In the genomic region with DNA sequence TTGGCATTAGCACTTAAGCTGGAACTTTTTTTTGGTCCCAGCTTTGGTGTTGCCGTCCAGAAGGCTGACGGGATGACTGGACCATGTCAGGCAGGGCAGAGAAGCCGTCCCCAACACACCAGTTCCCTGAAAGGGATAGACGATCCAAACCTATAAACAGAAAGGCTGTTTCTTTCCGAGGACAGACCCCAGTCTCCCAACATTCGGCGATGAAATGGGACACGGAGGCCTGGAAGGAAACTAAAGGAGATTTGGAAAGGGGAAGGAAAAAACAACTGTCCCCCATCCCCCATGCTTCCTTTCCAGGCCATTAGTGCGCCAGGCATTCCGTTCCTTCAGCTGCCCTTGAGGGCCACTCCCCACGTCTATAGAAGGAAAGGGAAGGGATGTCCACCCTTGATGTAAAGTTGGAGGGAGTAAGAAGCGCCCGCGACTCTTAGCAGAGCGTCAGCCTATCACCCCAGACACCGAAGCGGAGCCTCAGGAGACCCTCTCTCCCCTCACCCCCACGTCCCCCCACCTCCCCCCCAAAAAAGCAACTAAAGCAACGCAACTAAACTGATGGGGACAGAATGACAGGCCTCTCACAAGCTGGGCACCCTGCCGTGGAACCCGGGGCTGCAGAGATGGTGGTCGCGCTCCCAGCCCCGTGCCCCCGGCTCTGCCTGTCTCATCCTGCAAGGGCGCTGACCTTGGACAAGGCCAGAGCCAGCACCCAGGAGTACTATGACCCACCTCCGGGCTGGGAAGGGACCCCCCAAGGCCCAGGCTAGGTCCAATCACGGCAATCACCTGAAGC, we compare ENCODE assay signal across 1 cellular context.
TF ChIP-seq lines count a peak whose summit lies in the region.

No MANE protein-coding gene starts in this region.

TF ChIP-seq in HepG2, 621 proteins besides CTCF, POLR2A, EP300 and RAD21 (continued from another document):
- no peak for TF ChIP-seq PAX8 (CRISPR knock-in tag; IDR thresholded peaks at IDR 0.05; ENCODE audit: borderline replicate concordance)
- 0 out of 2 replicates have a peak, but pooled peaks have one; percentile 82 for TF ChIP-seq NR3C1 (CRISPR knock-in tag; IDR thresholded peaks at IDR 0.05)
- 0 out of 2 replicates have a peak, but pooled peaks have one; percentile 12 for TF ChIP-seq ZBTB7A (CRISPR knock-in tag; IDR thresholded peaks at IDR 0.05)
- TF ChIP-seq, protein P1, sequence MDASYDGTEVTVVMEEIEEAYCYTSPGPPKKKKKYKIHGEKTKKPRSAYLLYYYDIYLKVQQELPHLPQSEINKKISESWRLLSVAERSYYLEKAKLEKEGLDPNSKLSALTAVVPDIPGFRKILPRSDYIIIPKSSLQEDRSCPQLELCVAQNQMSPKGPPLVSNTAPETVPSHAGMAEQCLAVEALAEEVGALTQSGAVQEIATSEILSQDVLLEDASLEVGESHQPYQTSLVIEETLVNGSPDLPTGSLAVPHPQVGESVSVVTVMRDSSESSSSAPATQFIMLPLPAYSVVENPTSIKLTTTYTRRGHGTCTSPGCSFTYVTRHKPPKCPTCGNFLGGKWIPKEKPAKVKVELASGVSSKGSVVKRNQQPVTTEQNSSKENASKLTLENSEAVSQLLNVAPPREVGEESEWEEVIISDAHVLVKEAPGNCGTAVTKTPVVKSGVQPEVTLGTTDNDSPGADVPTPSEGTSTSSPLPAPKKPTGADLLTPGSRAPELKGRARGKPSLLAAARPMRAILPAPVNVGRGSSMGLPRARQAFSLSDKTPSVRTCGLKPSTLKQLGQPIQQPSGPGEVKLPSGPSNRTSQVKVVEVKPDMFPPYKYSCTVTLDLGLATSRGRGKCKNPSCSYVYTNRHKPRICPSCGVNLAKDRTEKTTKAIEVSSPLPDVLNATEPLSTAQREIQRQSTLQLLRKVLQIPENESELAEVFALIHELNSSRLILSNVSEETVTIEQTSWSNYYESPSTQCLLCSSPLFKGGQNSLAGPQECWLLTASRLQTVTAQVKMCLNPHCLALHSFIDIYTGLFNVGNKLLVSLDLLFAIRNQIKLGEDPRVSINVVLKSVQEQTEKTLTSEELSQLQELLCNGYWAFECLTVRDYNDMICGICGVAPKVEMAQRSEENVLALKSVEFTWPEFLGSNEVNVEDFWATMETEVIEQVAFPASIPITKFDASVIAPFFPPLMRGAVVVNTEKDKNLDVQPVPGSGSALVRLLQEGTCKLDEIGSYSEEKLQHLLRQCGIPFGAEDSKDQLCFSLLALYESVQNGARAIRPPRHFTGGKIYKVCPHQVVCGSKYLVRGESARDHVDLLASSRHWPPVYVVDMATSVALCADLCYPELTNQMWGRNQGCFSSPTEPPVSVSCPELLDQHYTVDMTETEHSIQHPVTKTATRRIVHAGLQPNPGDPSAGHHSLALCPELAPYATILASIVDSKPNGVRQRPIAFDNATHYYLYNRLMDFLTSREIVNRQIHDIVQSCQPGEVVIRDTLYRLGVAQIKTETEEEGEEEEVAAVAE (CRISPR knock-in tag; IDR thresholded peaks at IDR 0.05; ENCODE audit: borderline replicate concordance) = 0 out of 2 replicates have a peak, but pooled peaks have one; percentile 26
- TF ChIP-seq, protein P2, sequence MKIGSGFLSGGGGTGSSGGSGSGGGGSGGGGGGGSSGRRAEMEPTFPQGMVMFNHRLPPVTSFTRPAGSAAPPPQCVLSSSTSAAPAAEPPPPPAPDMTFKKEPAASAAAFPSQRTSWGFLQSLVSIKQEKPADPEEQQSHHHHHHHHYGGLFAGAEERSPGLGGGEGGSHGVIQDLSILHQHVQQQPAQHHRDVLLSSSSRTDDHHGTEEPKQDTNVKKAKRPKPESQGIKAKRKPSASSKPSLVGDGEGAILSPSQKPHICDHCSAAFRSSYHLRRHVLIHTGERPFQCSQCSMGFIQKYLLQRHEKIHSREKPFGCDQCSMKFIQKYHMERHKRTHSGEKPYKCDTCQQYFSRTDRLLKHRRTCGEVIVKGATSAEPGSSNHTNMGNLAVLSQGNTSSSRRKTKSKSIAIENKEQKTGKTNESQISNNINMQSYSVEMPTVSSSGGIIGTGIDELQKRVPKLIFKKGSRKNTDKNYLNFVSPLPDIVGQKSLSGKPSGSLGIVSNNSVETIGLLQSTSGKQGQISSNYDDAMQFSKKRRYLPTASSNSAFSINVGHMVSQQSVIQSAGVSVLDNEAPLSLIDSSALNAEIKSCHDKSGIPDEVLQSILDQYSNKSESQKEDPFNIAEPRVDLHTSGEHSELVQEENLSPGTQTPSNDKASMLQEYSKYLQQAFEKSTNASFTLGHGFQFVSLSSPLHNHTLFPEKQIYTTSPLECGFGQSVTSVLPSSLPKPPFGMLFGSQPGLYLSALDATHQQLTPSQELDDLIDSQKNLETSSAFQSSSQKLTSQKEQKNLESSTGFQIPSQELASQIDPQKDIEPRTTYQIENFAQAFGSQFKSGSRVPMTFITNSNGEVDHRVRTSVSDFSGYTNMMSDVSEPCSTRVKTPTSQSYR (CRISPR knock-in tag; IDR thresholded peaks at IDR 0.05; ENCODE audit: borderline replicate concordance) = 0 out of 2 replicates have a peak, but pooled peaks have one; percentile 22
- no peak for TF ChIP-seq ZNF792 (CRISPR knock-in tag; IDR thresholded peaks at IDR 0.05)
- TF ChIP-seq, protein P3, sequence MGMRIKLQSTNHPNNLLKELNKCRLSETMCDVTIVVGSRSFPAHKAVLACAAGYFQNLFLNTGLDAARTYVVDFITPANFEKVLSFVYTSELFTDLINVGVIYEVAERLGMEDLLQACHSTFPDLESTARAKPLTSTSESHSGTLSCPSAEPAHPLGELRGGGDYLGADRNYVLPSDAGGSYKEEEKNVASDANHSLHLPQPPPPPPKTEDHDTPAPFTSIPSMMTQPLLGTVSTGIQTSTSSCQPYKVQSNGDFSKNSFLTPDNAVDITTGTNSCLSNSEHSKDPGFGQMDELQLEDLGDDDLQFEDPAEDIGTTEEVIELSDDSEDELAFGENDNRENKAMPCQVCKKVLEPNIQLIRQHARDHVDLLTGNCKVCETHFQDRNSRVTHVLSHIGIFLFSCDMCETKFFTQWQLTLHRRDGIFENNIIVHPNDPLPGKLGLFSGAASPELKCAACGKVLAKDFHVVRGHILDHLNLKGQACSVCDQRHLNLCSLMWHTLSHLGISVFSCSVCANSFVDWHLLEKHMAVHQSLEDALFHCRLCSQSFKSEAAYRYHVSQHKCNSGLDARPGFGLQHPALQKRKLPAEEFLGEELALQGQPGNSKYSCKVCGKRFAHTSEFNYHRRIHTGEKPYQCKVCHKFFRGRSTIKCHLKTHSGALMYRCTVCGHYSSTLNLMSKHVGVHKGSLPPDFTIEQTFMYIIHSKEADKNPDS (CRISPR knock-in tag; IDR thresholded peaks at IDR 0.05) = 0 out of 2 replicates have a peak, but pooled peaks have one; percentile 61
- TF ChIP-seq ZKSCAN5 (CRISPR knock-in tag; IDR thresholded peaks at IDR 0.05) = no peak
- TF ChIP-seq ZNF75D (CRISPR knock-in tag; IDR thresholded peaks at IDR 0.05; ENCODE audit: borderline replicate concordance) = no peak
- TF ChIP-seq, protein P4, sequence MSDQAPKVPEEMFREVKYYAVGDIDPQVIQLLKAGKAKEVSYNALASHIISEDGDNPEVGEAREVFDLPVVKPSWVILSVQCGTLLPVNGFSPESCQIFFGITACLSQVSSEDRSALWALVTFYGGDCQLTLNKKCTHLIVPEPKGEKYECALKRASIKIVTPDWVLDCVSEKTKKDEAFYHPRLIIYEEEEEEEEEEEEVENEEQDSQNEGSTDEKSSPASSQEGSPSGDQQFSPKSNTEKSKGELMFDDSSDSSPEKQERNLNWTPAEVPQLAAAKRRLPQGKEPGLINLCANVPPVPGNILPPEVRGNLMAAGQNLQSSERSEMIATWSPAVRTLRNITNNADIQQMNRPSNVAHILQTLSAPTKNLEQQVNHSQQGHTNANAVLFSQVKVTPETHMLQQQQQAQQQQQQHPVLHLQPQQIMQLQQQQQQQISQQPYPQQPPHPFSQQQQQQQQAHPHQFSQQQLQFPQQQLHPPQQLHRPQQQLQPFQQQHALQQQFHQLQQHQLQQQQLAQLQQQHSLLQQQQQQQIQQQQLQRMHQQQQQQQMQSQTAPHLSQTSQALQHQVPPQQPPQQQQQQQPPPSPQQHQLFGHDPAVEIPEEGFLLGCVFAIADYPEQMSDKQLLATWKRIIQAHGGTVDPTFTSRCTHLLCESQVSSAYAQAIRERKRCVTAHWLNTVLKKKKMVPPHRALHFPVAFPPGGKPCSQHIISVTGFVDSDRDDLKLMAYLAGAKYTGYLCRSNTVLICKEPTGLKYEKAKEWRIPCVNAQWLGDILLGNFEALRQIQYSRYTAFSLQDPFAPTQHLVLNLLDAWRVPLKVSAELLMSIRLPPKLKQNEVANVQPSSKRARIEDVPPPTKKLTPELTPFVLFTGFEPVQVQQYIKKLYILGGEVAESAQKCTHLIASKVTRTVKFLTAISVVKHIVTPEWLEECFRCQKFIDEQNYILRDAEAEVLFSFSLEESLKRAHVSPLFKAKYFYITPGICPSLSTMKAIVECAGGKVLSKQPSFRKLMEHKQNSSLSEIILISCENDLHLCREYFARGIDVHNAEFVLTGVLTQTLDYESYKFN (CRISPR knock-in tag; conservative IDR thresholded peaks at IDR 0.05) = no peak
- no peak for TF ChIP-seq ZNF264 (CRISPR knock-in tag; IDR thresholded peaks at IDR 0.05)
- no peak for TF ChIP-seq ZNF616 (CRISPR knock-in tag; IDR thresholded peaks at IDR 0.05; ENCODE audit: low read depth)
- TF ChIP-seq ZKSCAN1 (IDR thresholded peaks at IDR 0.05; ENCODE audit: low read length) = no peak
- TF ChIP-seq NFE2 (CRISPR knock-in tag; IDR thresholded peaks at IDR 0.05) = no peak
- no peak for TF ChIP-seq ZNF441 (CRISPR knock-in tag; IDR thresholded peaks at IDR 0.05; ENCODE audit: borderline replicate concordance)
- TF ChIP-seq, protein P5, sequence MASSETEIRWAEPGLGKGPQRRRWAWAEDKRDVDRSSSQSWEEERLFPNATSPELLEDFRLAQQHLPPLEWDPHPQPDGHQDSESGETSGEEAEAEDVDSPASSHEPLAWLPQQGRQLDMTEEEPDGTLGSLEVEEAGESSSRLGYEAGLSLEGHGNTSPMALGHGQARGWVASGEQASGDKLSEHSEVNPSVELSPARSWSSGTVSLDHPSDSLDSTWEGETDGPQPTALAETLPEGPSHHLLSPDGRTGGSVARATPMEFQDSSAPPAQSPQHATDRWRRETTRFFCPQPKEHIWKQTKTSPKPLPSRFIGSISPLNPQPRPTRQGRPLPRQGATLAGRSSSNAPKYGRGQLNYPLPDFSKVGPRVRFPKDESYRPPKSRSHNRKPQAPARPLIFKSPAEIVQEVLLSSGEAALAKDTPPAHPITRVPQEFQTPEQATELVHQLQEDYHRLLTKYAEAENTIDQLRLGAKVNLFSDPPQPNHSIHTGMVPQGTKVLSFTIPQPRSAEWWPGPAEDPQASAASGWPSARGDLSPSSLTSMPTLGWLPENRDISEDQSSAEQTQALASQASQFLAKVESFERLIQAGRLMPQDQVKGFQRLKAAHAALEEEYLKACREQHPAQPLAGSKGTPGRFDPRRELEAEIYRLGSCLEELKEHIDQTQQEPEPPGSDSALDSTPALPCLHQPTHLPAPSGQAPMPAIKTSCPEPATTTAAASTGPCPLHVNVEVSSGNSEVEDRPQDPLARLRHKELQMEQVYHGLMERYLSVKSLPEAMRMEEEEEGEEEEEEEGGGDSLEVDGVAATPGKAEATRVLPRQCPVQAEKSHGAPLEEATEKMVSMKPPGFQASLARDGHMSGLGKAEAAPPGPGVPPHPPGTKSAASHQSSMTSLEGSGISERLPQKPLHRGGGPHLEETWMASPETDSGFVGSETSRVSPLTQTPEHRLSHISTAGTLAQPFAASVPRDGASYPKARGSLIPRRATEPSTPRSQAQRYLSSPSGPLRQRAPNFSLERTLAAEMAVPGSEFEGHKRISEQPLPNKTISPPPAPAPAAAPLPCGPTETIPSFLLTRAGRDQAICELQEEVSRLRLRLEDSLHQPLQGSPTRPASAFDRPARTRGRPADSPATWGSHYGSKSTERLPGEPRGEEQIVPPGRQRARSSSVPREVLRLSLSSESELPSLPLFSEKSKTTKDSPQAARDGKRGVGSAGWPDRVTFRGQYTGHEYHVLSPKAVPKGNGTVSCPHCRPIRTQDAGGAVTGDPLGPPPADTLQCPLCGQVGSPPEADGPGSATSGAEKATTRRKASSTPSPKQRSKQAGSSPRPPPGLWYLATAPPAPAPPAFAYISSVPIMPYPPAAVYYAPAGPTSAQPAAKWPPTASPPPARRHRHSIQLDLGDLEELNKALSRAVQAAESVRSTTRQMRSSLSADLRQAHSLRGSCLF (CRISPR knock-in tag; IDR thresholded peaks at IDR 0.05; ENCODE audit: borderline replicate concordance) = no peak
- no peak for TF ChIP-seq ELF4 (CRISPR knock-in tag; IDR thresholded peaks at IDR 0.05; ENCODE audit: borderline replicate concordance)
- no peak for TF ChIP-seq ZNF260 (CRISPR knock-in tag; IDR thresholded peaks at IDR 0.05; ENCODE audit: borderline replicate concordance, low read depth)
- TF ChIP-seq FOXK2 (IDR thresholded peaks at IDR 0.05) = no peak
- TF ChIP-seq IRX3 (CRISPR knock-in tag; IDR thresholded peaks at IDR 0.05; ENCODE audit: borderline replicate concordance, low read depth) = no peak
- TF ChIP-seq, protein P6, sequence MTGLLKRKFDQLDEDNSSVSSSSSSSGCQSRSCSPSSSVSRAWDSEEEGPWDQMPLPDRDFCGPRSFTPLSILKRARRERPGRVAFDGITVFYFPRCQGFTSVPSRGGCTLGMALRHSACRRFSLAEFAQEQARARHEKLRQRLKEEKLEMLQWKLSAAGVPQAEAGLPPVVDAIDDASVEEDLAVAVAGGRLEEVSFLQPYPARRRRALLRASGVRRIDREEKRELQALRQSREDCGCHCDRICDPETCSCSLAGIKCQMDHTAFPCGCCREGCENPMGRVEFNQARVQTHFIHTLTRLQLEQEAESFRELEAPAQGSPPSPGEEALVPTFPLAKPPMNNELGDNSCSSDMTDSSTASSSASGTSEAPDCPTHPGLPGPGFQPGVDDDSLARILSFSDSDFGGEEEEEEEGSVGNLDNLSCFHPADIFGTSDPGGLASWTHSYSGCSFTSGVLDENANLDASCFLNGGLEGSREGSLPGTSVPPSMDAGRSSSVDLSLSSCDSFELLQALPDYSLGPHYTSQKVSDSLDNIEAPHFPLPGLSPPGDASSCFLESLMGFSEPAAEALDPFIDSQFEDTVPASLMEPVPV (CRISPR knock-in tag; IDR thresholded peaks at IDR 0.05) = no peak
- TF ChIP-seq, protein P7, sequence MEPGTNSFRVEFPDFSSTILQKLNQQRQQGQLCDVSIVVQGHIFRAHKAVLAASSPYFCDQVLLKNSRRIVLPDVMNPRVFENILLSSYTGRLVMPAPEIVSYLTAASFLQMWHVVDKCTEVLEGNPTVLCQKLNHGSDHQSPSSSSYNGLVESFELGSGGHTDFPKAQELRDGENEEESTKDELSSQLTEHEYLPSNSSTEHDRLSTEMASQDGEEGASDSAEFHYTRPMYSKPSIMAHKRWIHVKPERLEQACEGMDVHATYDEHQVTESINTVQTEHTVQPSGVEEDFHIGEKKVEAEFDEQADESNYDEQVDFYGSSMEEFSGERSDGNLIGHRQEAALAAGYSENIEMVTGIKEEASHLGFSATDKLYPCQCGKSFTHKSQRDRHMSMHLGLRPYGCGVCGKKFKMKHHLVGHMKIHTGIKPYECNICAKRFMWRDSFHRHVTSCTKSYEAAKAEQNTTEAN (CRISPR knock-in tag; conservative IDR thresholded peaks at IDR 0.05) = no peak
- 0 out of 2 replicates have a peak, but pooled peaks have one; percentile 16 for TF ChIP-seq DPF2 (CRISPR knock-in tag; IDR thresholded peaks at IDR 0.05; ENCODE audit: borderline replicate concordance, low read depth)
- peak; percentile 16; the same call in 1 of the 2 replicates for TF ChIP-seq ZNF816 (CRISPR knock-in tag; IDR thresholded peaks at IDR 0.05; ENCODE audit: borderline replicate concordance)
